ENCODE assay signal across 30 cellular contexts in the genomic region with DNA sequence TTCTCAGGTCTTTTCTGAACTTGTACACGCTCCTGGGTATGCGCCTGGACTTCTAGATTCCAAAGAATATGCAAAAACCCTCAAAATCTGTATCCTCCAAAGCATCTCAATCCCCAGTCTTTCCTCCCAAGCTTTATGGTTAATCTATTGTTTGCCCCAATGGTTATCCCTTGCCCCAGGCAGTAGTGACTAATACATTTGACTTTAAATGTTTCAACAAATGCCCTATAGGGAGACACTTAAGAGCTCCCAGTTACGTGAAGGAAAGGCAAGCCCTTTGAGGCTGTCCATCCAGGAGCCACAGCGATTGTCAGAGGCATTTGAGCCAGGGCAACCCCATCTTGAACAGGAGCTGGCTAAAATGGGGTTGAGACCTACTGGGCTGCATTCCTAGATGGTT. TPM values are rescaled to one million over a fixed set of nuclear protein-coding genes. Genes with fewer than 3 reads are reported as not detected.
"Had no signal": no experiment of that assay in that cellular context is flagged by ENCODE, and none has a peak within 500 bp of the region (broad histone marks: within the 10 kb centered on the region; RNA-seq: fewer than 3 reads in every experiment).

No MANE protein-coding gene starts in this region.

- H3K36me3 ChIP-seq: brain microvascular endothelial cell, Peyer's patch, SJSA1 had no signal

- ATAC-seq: activated CD4-positive, CD25-positive, alpha-beta regulatory T cell treated with anti-CD3 and anti-CD28 coated beads, Interleukin-2, amount 50 U/mL, for 24 hours; activated CD8-positive, alpha-beta T cell treated with anti-CD3 and anti-CD28 coated beads, Interleukin-2, amount 10 ng/mL, durations not matched to agents 7 days and 5 days; SK-N-SH treated with all-trans-retinoic acid at 6 μM for 48 hours had no signal

- H3K4me3 ChIP-seq: Peyer's patch, SJSA1 had no signal

- H3K4me1 ChIP-seq: Peyer's patch, SJSA1 had no signal

- H3K27ac ChIP-seq: brain microvascular endothelial cell, Peyer's patch, SJSA1 had no signal

- H3K4me3 Mint-ChIP-seq: activated CD8-positive, alpha-beta T cell treated with anti-CD3 and anti-CD28 coated beads, Interleukin-2, amount 10 ng/mL, durations not matched to agents 7 days and 5 days; activated naive CD4-positive, alpha-beta T cell treated with anti-CD3 and anti-CD28 coated beads for 36 hours; activated naive CD8-positive, alpha-beta T cell; T-helper 2 cell treated with Interferon-gamma antibody and Interleukin-4, amounts not matched to agents 5 μg/mL and 100 μg/mL, for 36 hours had no signal

- H3K27ac Mint-ChIP-seq: activated CD8-positive, alpha-beta T cell treated with anti-CD3 and anti-CD28 coated beads, Interleukin-2, amount 10 ng/mL, durations not matched to agents 7 days and 5 days; activated naive CD4-positive, alpha-beta T cell treated with anti-CD3 and anti-CD28 coated beads for 36 hours; activated naive CD8-positive, alpha-beta T cell; T-helper 2 cell treated with Interferon-gamma antibody and Interleukin-4, amounts not matched to agents 5 μg/mL and 100 μg/mL, for 36 hours had no signal

- DNase-seq: activated CD4-positive, alpha-beta T cell treated with anti-CD3 and anti-CD28 coated beads for 4 hours; activated CD4-positive, alpha-beta T cell treated with anti-CD3 and anti-CD28 coated beads, Interleukin-2, amount 50 U/mL, for 4 hours; activated CD8-positive, alpha-beta memory T cell treated with anti-CD3 and anti-CD28 coated beads, Interleukin-2, amount 50 U/mL, for 48 hours; activated CD8-positive, alpha-beta T cell treated with anti-CD3 and anti-CD28 coated beads, Interleukin-2, amount 10 ng/mL, durations not matched to agents 7 days and 5 days; activated gamma-delta T cell; activated naive CD4-positive, alpha-beta T cell treated with anti-CD3 and anti-CD28 coated beads for 36 hours; activated T-cell treated with anti-CD3 and anti-CD28 coated beads, Interleukin-2, amount 50 U/mL, for 1 hour; amygdala; brain microvascular endothelial cell; cerebellar nuclear complex; IMR-90; Kasumi-1; KBM-7; NCI-H1048; NCI-H1930; NCI-H2171; NCI-H345; NCI-H510A; NCI-H526 treated with DMSO at 0.1 percent for 48 hours; NCI-H82; Peyer's patch; SW 1271 had no signal

RNA-seq across cellular contexts. Expression of gene FOXL3, which starts 12.7 kb away (rescaled TPM):
- total RNA-seq: activated CD8-positive, alpha-beta T cell treated with anti-CD3 and anti-CD28 coated beads, Interleukin-2, amount 10 ng/mL, durations not matched to agents 7 days and 5 days; activated naive CD4-positive, alpha-beta T cell treated with anti-CD3 and anti-CD28 coated beads for 36 hours; cardiac septum; IMR-90; OCI-LY7; Peyer's patch; SJSA1; T-helper 1 cell treated with Interleukin-12 subunit alpha and Interleukin-12 subunit beta and Interleukin-4 antibody, amounts not matched to agents 30 ng/mL and 1 ng/mL, for 36 hours had no signal
